ENCODE assay signal across 23 cellular contexts in genomic region chr2:179818546-179818945, GRCh38. TPM values are rescaled to one million over a fixed set of nuclear protein-coding genes. Genes with fewer than 3 reads are reported as not detected.
DNase-seq lines count a peak whose midpoint lies in the region; ATAC-seq and TF ChIP-seq lines count a peak whose summit lies in the region.
"Had no signal": no experiment of that assay in that cellular context is flagged by ENCODE, and none has a peak within 500 bp of the region (broad histone marks: within the 10 kb centered on the region; RNA-seq: fewer than 3 reads in every experiment).

No MANE protein-coding gene starts in this region.

- H3K27me3 Mint-ChIP-seq in GM23338 (ENCODE audit: insufficient read depth, low read depth, poor library complexity) = no peaks in the 10 kb centered on the region
- no peaks in the 10 kb centered on the region for H3K27me3 Mint-ChIP-seq in activated naive CD8-positive, alpha-beta T cell treated with anti-CD3 and anti-CD28 coated beads for 36 hours
- H3K27me3 Mint-ChIP-seq: progenitor cell of endocrine pancreas had no signal

- no peaks in the 10 kb centered on the region for H3K9me3 Mint-ChIP-seq in GM23338
- H3K9me3 Mint-ChIP-seq in activated naive CD8-positive, alpha-beta T cell treated with anti-CD3 and anti-CD28 coated beads for 36 hours = no peaks in the 10 kb centered on the region
- H3K9me3 Mint-ChIP-seq: activated naive CD4-positive, alpha-beta T cell treated with anti-CD3 and anti-CD28 coated beads, Interleukin-2, amount 50 U/mL, for 24 hours; activated T-cell treated with anti-CD3 and anti-CD28 coated beads, Interleukin-2, amount 50 U/mL, for 4 hours; naive thymus-derived CD8-positive, alpha-beta T cell; T-helper 1 cell treated with Interleukin-12 subunit alpha and Interleukin-12 subunit beta and Interleukin-4 antibody, amounts not matched to agents 30 μg/mL and 1 μg/mL, for 36 hours had no signal

- H3K36me3 Mint-ChIP-seq in GM23338 (ENCODE audit: low read depth) = no peaks in the 10 kb centered on the region
- no peaks in the 10 kb centered on the region for H3K36me3 Mint-ChIP-seq in activated naive CD8-positive, alpha-beta T cell treated with anti-CD3 and anti-CD28 coated beads for 36 hours
- H3K36me3 Mint-ChIP-seq: activated naive CD4-positive, alpha-beta T cell treated with anti-CD3 and anti-CD28 coated beads, Interleukin-2, amount 50 U/mL, for 24 hours; naive thymus-derived CD8-positive, alpha-beta T cell had no signal

- ATAC-seq in GM23338 (no peak), GM18868 (IDR thresholded peaks at IDR 0.05; ENCODE audit: unreplicated experiment) (no peak)
- ATAC-seq: activated CD8-positive, alpha-beta T cell treated with anti-CD3 and anti-CD28 coated beads, Interleukin-2, amount 10 ng/mL, durations not matched to agents 7 days and 5 days; activated T-cell treated with anti-CD3 and anti-CD28 coated beads, Interleukin-2, amount 50 U/mL, for 4 hours; naive thymus-derived CD8-positive, alpha-beta T cell; Right ventricle myocardium inferior had no signal

- H2AFZ ChIP-seq in GM23338 = no peak overlapping the region
- H2AFZ ChIP-seq: hepatocyte had no signal

- no peaks in the 10 kb centered on the region for H3K4me1 Mint-ChIP-seq in GM23338
- no peaks in the 10 kb centered on the region for H3K4me1 Mint-ChIP-seq in activated naive CD8-positive, alpha-beta T cell treated with anti-CD3 and anti-CD28 coated beads for 36 hours
- H3K4me1 Mint-ChIP-seq: activated naive CD4-positive, alpha-beta T cell treated with anti-CD3 and anti-CD28 coated beads, Interleukin-2, amount 50 U/mL, for 24 hours; naive thymus-derived CD8-positive, alpha-beta T cell had no signal

- H3K4me2 ChIP-seq in GM23338 = no peak overlapping the region
- H3K4me2 ChIP-seq: hepatocyte had no signal

- H3K27ac ChIP-seq in GM23338 (ENCODE audit: low read depth) = no peak overlapping the region
- H3K27ac ChIP-seq: breast epithelium, hepatocyte, testis had no signal

- peak overlapping the region; percentile 33; the same call in 1 of the 2 replicates for H3K27ac Mint-ChIP-seq in GM23338
- H3K27ac Mint-ChIP-seq in activated naive CD8-positive, alpha-beta T cell treated with anti-CD3 and anti-CD28 coated beads for 36 hours = no peak overlapping the region
- H3K27ac Mint-ChIP-seq: activated CD8-positive, alpha-beta T cell treated with anti-CD3 and anti-CD28 coated beads, Interleukin-2, amount 10 ng/mL, durations not matched to agents 7 days and 5 days; activated naive CD4-positive, alpha-beta T cell treated with anti-CD3 and anti-CD28 coated beads, Interleukin-2, amount 50 U/mL, for 24 hours; progenitor cell of endocrine pancreas; T-helper 1 cell treated with Interleukin-12 subunit alpha and Interleukin-12 subunit beta and Interleukin-4 antibody, amounts not matched to agents 30 μg/mL and 1 μg/mL, for 36 hours had no signal

- no peak for TF ChIP-seq CTCF in GM23338 (conservative IDR thresholded peaks at IDR 0.05; ENCODE audit: low read depth in 2 of 2)

- DNase-seq in GM23338 (ENCODE audit: low spot score) (no peak), RKO (ENCODE audit: low spot score) (peak; percentile 87), dermis microvascular lymphatic vessel endothelial cell (ENCODE audit: low read depth in 2 of 2) (peak; percentile 47 to 81), non-pigmented ciliary epithelial cell (ENCODE audit: low read depth) (peak; percentile 37), NCI-H2081 (lab: John Stamatoyannopoulos, UW) (no peak), NCI-H510A treated with DMSO at 0.1 percent for 48 hours (lab: John Stamatoyannopoulos, UW) (no peak)
- DNase-seq in activated naive CD8-positive, alpha-beta T cell treated with anti-CD3 and anti-CD28 coated beads for 36 hours = no peak
- DNase-seq: activated CD8-positive, alpha-beta T cell treated with anti-CD3 and anti-CD28 coated beads, Interleukin-2, amount 10 ng/mL, durations not matched to agents 7 days and 5 days; activated T-cell treated with anti-CD3 and anti-CD28 coated beads, Interleukin-2, amount 50 U/mL, for 4 hours; Caco-2; IMR-90; kidney; mesenchymal stem cell; naive thymus-derived CD8-positive, alpha-beta T cell; NCI-H1694 treated with DMSO at 0.1 percent for 48 hours; testis had no signal

- H3K27me3 ChIP-seq in GM23338 (ENCODE audit: insufficient read depth) = no peaks in the 10 kb centered on the region
- H3K27me3 ChIP-seq: breast epithelium, hepatocyte, testis had no signal

- H3K4me3 Mint-ChIP-seq in GM23338 = no peak overlapping the region
- H3K4me3 Mint-ChIP-seq in activated naive CD8-positive, alpha-beta T cell treated with anti-CD3 and anti-CD28 coated beads for 36 hours = no peak overlapping the region
- H3K4me3 Mint-ChIP-seq: activated CD8-positive, alpha-beta T cell treated with anti-CD3 and anti-CD28 coated beads, Interleukin-2, amount 10 ng/mL, durations not matched to agents 7 days and 5 days; activated naive CD4-positive, alpha-beta T cell treated with anti-CD3 and anti-CD28 coated beads, Interleukin-2, amount 50 U/mL, for 24 hours; activated T-cell treated with anti-CD3 and anti-CD28 coated beads, Interleukin-2, amount 50 U/mL, for 4 hours; naive thymus-derived CD8-positive, alpha-beta T cell; T-helper 1 cell treated with Interleukin-12 subunit alpha and Interleukin-12 subunit beta and Interleukin-4 antibody, amounts not matched to agents 30 μg/mL and 1 μg/mL, for 36 hours had no signal

- H3K79me2 ChIP-seq in GM23338 (replicated peaks; ENCODE audit: insufficient read depth) = no peaks in the 10 kb centered on the region
- H3K79me2 ChIP-seq: hepatocyte had no signal

- H3F3A ChIP-seq in GM23338 (replicated peaks; ENCODE audit: low read depth) = no peaks in the 10 kb centered on the region

- no peaks in the 10 kb centered on the region for H3K36me3 ChIP-seq in GM23338 (ENCODE audit: insufficient read depth)
- H3K36me3 ChIP-seq: breast epithelium had no signal

- H3K4me3 ChIP-seq in GM23338 = no peak overlapping the region
- H3K4me3 ChIP-seq: breast epithelium, hepatocyte, testis had no signal

- no peaks in the 10 kb centered on the region for H3K9me2 ChIP-seq in GM23338 (ENCODE audit: insufficient read depth)

- no peaks in the 10 kb centered on the region for H4K20me1 ChIP-seq in GM23338 (replicated peaks; ENCODE audit: insufficient read depth)

- H3K4me1 ChIP-seq in GM23338 (ENCODE audit: insufficient read depth) = no peaks in the 10 kb centered on the region
- H3K4me1 ChIP-seq: breast epithelium, Caco-2, testis had no signal

TF ChIP-seq in GM23338, 12 proteins besides CTCF, POLR2A, EP300 and RAD21:
- TF ChIP-seq CREB1 (CRISPR knock-in tag; IDR thresholded peaks at IDR 0.05; ENCODE audit: low read depth) = no peak
- TF ChIP-seq EZH2phosphoT487 (IDR thresholded peaks at IDR 0.05; ENCODE audit: unreplicated experiment) = no peak
- no peak for TF ChIP-seq STAT1 (IDR thresholded peaks at IDR 0.05; ENCODE audit: unreplicated experiment)
- TF ChIP-seq ZNF114 (CRISPR knock-in tag; IDR thresholded peaks at IDR 0.05) = no peak
- TF ChIP-seq ZNF331 (CRISPR knock-in tag; IDR thresholded peaks at IDR 0.05; ENCODE audit: low read depth) = no peak
- no peak for TF ChIP-seq EZH2 (IDR thresholded peaks at IDR 0.05; ENCODE audit: low read depth, unreplicated experiment)

RNA-seq across cellular contexts. Expression of gene ZNF385B, which starts 42.9 kb away (rescaled TPM):
- 1.4 and 1.5 TPM in 2 replicates for total RNA-seq in GM23338 (2014; rRNA removed; shearing (Covaris generic))
- polyA plus RNA-seq in GM23338 (2016; fragmentation: Nextera tagmentation; extraction: Ambion mirVana) = 3.1 and 4.6 TPM in 2 replicates
- total RNA-seq in dermis microvascular lymphatic vessel endothelial cell = not detected in 2 replicates
- not detected for total RNA-seq in activated naive CD8-positive, alpha-beta T cell treated with anti-CD3 and anti-CD28 coated beads for 36 hours
- total RNA-seq: activated CD8-positive, alpha-beta T cell treated with anti-CD3 and anti-CD28 coated beads, Interleukin-2, amount 10 ng/mL, durations not matched to agents 7 days and 5 days; IMR-90; naive thymus-derived CD8-positive, alpha-beta T cell had no signal
- polyA plus RNA-seq: IMR-90; naive thymus-derived CD8-positive, alpha-beta T cell had no signal

Comparison
In these comparisons a context has a peak if more than half of its experiments do, and no peak if none do; other contexts are left out.
1. DNase-seq: peak in RKO (single experiment), dermis microvascular lymphatic vessel endothelial cell (2 of 2) and non-pigmented ciliary epithelial cell (single experiment); none in GM23338 (single experiment), NCI-H2081 (0 of 2), NCI-H510A treated with DMSO at 0.1 percent for 48 hours (single experiment) and activated naive CD8-positive, alpha-beta T cell treated with anti-CD3 and anti-CD28 coated beads for 36 hours (single experiment).